Comparison of ENCODE assay signal across 8 cellular contexts in genomic region chr15:41621200-41622193, GRCh38. TPM values are rescaled to one million over a fixed set of nuclear protein-coding genes. Genes with fewer than 3 reads are reported as not detected.
DNase-seq lines count a peak whose midpoint lies in the region; ATAC-seq, FAIRE-seq and TF ChIP-seq lines count a peak whose summit lies in the region.

No MANE protein-coding gene starts in this region.

- no peaks in the 10 kb centered on the region for H4K20me1 ChIP-seq in osteoblast (ENCODE audit: insufficient read depth, low read length)

- TF ChIP-seq CTCF in NB4 (IDR thresholded peaks at IDR 0.05; ENCODE audit: low read depth, low read length) (no peak), osteoblast (IDR thresholded peaks at IDR 0.05; ENCODE audit: extremely low read depth, low read depth, low read length) (no peak)

- ATAC-seq in Right ventricle myocardium inferior (peak; percentile 89), GM21529 (IDR thresholded peaks at IDR 0.05; ENCODE audit: unreplicated experiment) (no peak)

- peak overlapping the region; percentile 89 for H3K4me2 ChIP-seq in osteoblast (ENCODE audit: insufficient read depth, low read length)

- peak overlapping the region; percentile 77 for H3K4me3 ChIP-seq in NB4 (ENCODE audit: low read depth, low read length)
- H3K4me3 ChIP-seq in osteoblast (ENCODE audit: insufficient read depth, low read length), result peak overlapping the region; percentile 72

- peak overlapping the region; percentile 66 for H3K27ac ChIP-seq in osteoblast (ENCODE audit: low read depth, low read length)

- intact Hi-C loops in Right ventricle myocardium inferior (cut with DNase I), result loop anchor here (1.0 kb wide), 1 partner anchor 39 kb away; the partner anchor contains the start of gene MGA

- TF ChIP-seq POLR2A in GM12892 (IDR thresholded peaks at IDR 0.05; ENCODE audit: low read depth, low read length), result no peak
- no peak for TF ChIP-seq POLR2A in NB4 (IDR thresholded peaks at IDR 0.05; ENCODE audit: extremely low read depth, insufficient read length)

- peaks cover 2% of the 10 kb centered on the region for H3K79me2 ChIP-seq in osteoblast (ENCODE audit: insufficient read depth, low read length)

- H3K4me1 ChIP-seq in osteoblast (ENCODE audit: insufficient read depth, low read length), result peaks cover 14% of the 10 kb centered on the region

- DNase-seq in GM12892 (ENCODE audit: insufficient read length) (peak; percentile 61), NB4 (ENCODE audit: low read depth) (peak; percentile 85), SW480 (ENCODE audit: low spot score) (peak; percentile 93), Right ventricle myocardium inferior (ENCODE audit: missing footprints) (peak; percentile 86), osteoblast (ENCODE audit: insufficient read length, low spot score, missing footprints) (peak; percentile 97), superior temporal gyrus (ENCODE audit: extremely low spot score) (peak; percentile 85)
- DNase-seq in activated naive CD8-positive, alpha-beta T cell treated with anti-CD3 and anti-CD28 coated beads, Interleukin-2, amount 50 U/mL, for 16 hours (ENCODE audit: low read depth, low spot score), result peak; percentile 66

- peak overlapping the region; percentile 98 for H2AFZ ChIP-seq in osteoblast (ENCODE audit: low read length)

- H3K9me3 ChIP-seq in osteoblast (ENCODE audit: low read depth, low read length), result no peaks in the 10 kb centered on the region

- no peaks in the 10 kb centered on the region for H3K36me3 ChIP-seq in osteoblast (ENCODE audit: insufficient read depth, low read length)

- peak; percentile 33 for FAIRE-seq in GM12892 (lab: Jason Lieb, UNC)

- H3K27me3 ChIP-seq in osteoblast (ENCODE audit: insufficient read depth, low read length), result no peaks in the 10 kb centered on the region

RNA-seq across cellular contexts. Expression of gene MGA, which starts 38.7 kb away (rescaled TPM):
- polyA plus RNA-seq in GM12892 (2012; ENCODE audit: missing spikeins), result 9.7 TPM
- total RNA-seq in Right ventricle myocardium inferior, result 30.2 TPM
- total RNA-seq in osteoblast, result 40.2 and 41.0 TPM in 2 replicates
